In genomic region chr1:33363470-33363861, GRCh38 we compare ENCODE assay signal across 14 cellular contexts. TPM values are rescaled to one million over a fixed set of nuclear protein-coding genes. Genes with fewer than 3 reads are reported as not detected.
A peak's percentile ranks its signal among the peaks of the same experiment; 100 is the strongest.
DNase-seq lines count a peak whose midpoint lies in the region; ATAC-seq lines count a peak whose summit lies in the region.
"Had no signal": no experiment of that assay in that cellular context is flagged by ENCODE, and none has a peak within 500 bp of the region (broad histone marks: within the 10 kb centered on the region; RNA-seq: fewer than 3 reads in every experiment).

No MANE protein-coding gene starts in this region.

- peak overlapping the region; percentile 53 for H2AK5ac ChIP-seq in mesenchymal stem cell (ENCODE audit: low read length, severe bottlenecking)

- H3K4me1 ChIP-seq in HUES64 (ENCODE audit: insufficient read depth, low read length), result peaks cover 50% of the 10 kb centered on the region
- peaks cover 45% of the 10 kb centered on the region for H3K4me1 ChIP-seq in mesenchymal stem cell (ENCODE audit: control insufficient read depth, insufficient read depth, low read depth, low read length)

- H4K8ac ChIP-seq in mesenchymal stem cell (ENCODE audit: low read length), result peak overlapping the region; percentile 73

- DNase-seq in mesenchymal stem cell (no peak), G401 (ENCODE audit: low spot score) (no peak), CD1c-positive myeloid dendritic cell (ENCODE audit: extremely low spot score) (no peak), NCI-H1436 treated with DMSO at 0.1 percent for 48 hours (lab: John Stamatoyannopoulos, UW) (no peak)
- DNase-seq: activated CD4-positive, alpha-beta T cell treated with anti-CD3 and anti-CD28 coated beads for 1 hour; activated naive CD4-positive, alpha-beta T cell treated with Interleukin-2 at 50 U/mL for 16 hours had no signal

- peak overlapping the region; percentile 29 to 70 for H3K4ac ChIP-seq in mesenchymal stem cell (ENCODE audit: low read depth in 1 of 2, low read length in 2 of 2)

- peak overlapping the region; percentile 38 to 70 for H2BK12ac ChIP-seq in mesenchymal stem cell (ENCODE audit: low read length in 2 of 2)

- peak overlapping the region; percentile 42; the same call in 1 of the 2 replicates for H3K4me3 ChIP-seq in HUES64 (ENCODE audit: low read length)
- H3K4me3 ChIP-seq in mesenchymal stem cell (ENCODE audit: insufficient read depth in 1 of 2, low read depth in 1 of 2, low read length in 2 of 2), result no peak overlapping the region
- no peak overlapping the region for H3K4me3 ChIP-seq in skin epidermis

- H2BK120ac ChIP-seq in mesenchymal stem cell (ENCODE audit: low read depth, low read length), result peak overlapping the region; percentile 82

- H3K79me1 ChIP-seq in mesenchymal stem cell (replicated peaks; ENCODE audit: low read length, poor library complexity, severe bottlenecking), result peaks cover 26% of the 10 kb centered on the region

- H2BK5ac ChIP-seq in mesenchymal stem cell (ENCODE audit: low read depth, low read length, poor library complexity, severe bottlenecking), result peak overlapping the region; percentile 39

- peak overlapping the region in 1 of 2 experiments; percentile 6 for H3K14ac ChIP-seq in mesenchymal stem cell (ENCODE audit: low read length in 2 of 2)

- H3K36me3 ChIP-seq in HUES64 (ENCODE audit: insufficient read depth, low read length), result no peaks in the 10 kb centered on the region; the same call in 1 of the 2 replicates
- peaks cover 27 to 92% of the 10 kb centered on the region in 2 experiments for H3K36me3 ChIP-seq in mesenchymal stem cell (ENCODE audit: control insufficient read depth in 1 of 2, insufficient read depth in 2 of 2, low read depth in 1 of 2, low read length in 2 of 2)

- H4K91ac ChIP-seq in mesenchymal stem cell (ENCODE audit: low read length), result no peak overlapping the region

- in situ Hi-C loops in G401 (cut with HindIII; ENCODE audit: low sequenced_read_pairs), result no loop called here

- no peak overlapping the region for H3K23ac ChIP-seq in mesenchymal stem cell (ENCODE audit: low read length in 2 of 2)

- WGBS in HUES64, result 41% methylated on average over 5 of the region's 5 CpGs
- WGBS in mesenchymal stem cell, result 68% methylated on average over 5 of the region's 5 CpGs

- H3K4me2 ChIP-seq in mesenchymal stem cell (ENCODE audit: low read length, poor library complexity, severe bottlenecking), result peak overlapping the region; percentile 2

- H3K27me3 ChIP-seq in HUES64 (ENCODE audit: insufficient read depth, low read length) (no peaks in the 10 kb centered on the region), mesenchymal stem cell (ENCODE audit: control insufficient read depth in 1 of 2, insufficient read depth in 1 of 2, low read length in 2 of 2) (no peaks in the 10 kb centered on the region)

- no peak overlapping the region for H2AFZ ChIP-seq in mesenchymal stem cell (ENCODE audit: low read depth, low read length)

- no peaks in the 10 kb centered on the region for H3K9me3 ChIP-seq in HUES64 (ENCODE audit: insufficient read depth, low read depth, low read length)
- H3K9me3 ChIP-seq in mesenchymal stem cell (ENCODE audit: control insufficient read depth, low read length), result no peaks in the 10 kb centered on the region

- peak overlapping the region; percentile 92 for H2BK15ac ChIP-seq in mesenchymal stem cell (ENCODE audit: low read depth, poor library complexity, severe bottlenecking)

- ATAC-seq in HG03432 (IDR thresholded peaks at IDR 0.05; ENCODE audit: unreplicated experiment), result no peak
- ATAC-seq: HCT116; stimulated activated effector memory CD8-positive, alpha-beta T cell treated with anti-CD3 and anti-CD28 coated beads, Interleukin-12 subunit alpha, Interleukin-12 subunit beta, amount 100 ng/mL, for 72 hours had no signal

- peak overlapping the region; percentile 16 to 40 for H3K18ac ChIP-seq in mesenchymal stem cell (ENCODE audit: low read depth in 1 of 2, low read length in 2 of 2)

- H3K27ac ChIP-seq in HUES64 (ENCODE audit: low read depth, low read length) (peak overlapping the region; percentile 90), angular gyrus (ENCODE audit: low read depth, low read length) (peak overlapping the region; percentile 96), mesenchymal stem cell (ENCODE audit: low read length, poor library complexity, severe bottlenecking) (peak overlapping the region; percentile 55), skin epidermis (peak overlapping the region in 12 of 21 experiments; percentile 4 to 74 (median 58))

- H3K9ac ChIP-seq in HUES64 (ENCODE audit: low read depth, low read length) (peak overlapping the region; percentile 74), mesenchymal stem cell (ENCODE audit: low read length) (no peak overlapping the region)

RNA-seq across cellular contexts. Expression of gene A3GALT2, which starts 42.6 kb away (rescaled TPM):
- polyA plus RNA-seq in HUES64 (2013, experiment 1 of 2), result not detected
- polyA plus RNA-seq in HUES64 (2013, experiment 2 of 2), result not detected
- polyA plus RNA-seq in mesenchymal stem cell (2013, experiment 1 of 2), result 0.04 TPM
- not detected for polyA plus RNA-seq in mesenchymal stem cell (2013, experiment 2 of 2)
- total RNA-seq in G401 (2014; rRNA removed; shearing (Covaris generic)), result not detected in 2 replicates
- total RNA-seq: Daoy, RPMI7951 had no signal
